Comparison of ENCODE assay signal across 8 cellular contexts in the genomic region with DNA sequence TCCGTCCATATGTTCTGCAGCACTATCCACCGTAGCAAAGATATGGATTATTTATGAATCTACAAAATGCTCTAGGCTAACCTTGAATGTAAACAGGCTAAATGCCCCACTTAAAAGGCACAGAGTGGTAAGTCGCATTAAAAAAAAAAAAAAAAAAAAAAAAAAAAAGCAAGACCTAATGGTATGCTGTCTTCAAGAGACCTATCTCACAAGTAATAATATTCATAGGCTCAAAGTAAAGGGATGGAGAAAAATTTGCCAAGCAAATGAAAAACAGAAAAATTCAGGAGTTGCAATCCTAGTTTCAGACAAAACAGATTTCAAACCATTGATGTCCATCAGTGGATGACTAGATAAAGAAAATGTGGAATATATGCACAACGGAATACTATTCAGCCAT.
"Had no signal": no experiment of that assay in that cellular context is flagged by ENCODE, and none has a peak within 500 bp of the region (broad histone marks: within the 10 kb centered on the region; RNA-seq: fewer than 3 reads in every experiment).

No MANE protein-coding gene starts in this region.

- DNase-seq: IMR-90, Karpas-422, KBM-7, KG1 had no signal

- H3K4me2 ChIP-seq: KMS-11 had no signal

- H3K9ac ChIP-seq: KMS-11 had no signal

- FAIRE-seq: HepG2, HTR-8/SVneo had no signal

- H3K27ac ChIP-seq: HL-60, KMS-11 had no signal

- ATAC-seq: HepG2 had no signal
